Comparison of ENCODE assay signal across 24 cellular contexts in the genomic region with DNA sequence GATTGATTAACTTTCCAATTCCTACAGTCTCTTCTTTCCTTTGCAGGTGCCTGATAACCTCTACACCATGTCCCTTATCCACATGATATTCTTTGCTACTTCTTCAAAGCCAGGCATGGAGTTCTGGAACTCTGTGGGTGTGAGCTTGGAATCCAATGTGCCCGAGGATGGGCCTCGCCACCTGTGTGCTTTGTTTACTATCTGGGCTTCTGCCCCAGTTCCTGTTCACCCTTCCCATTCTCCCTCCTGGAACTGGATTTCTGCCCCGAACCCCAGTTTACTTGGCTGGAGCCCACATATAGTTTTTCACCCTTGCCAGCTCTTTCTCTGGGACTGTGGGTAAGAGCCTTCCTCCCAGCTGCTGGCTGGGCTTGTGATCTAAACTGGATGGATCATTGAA.
DNase-seq lines count a peak whose midpoint lies in the region; ATAC-seq and TF ChIP-seq lines count a peak whose summit lies in the region.
"Had no signal": no experiment of that assay in that cellular context is flagged by ENCODE, and none has a peak within 500 bp of the region (broad histone marks: within the 10 kb centered on the region; RNA-seq: fewer than 3 reads in every experiment).

No MANE protein-coding gene starts in this region.

- H3K27ac Mint-ChIP-seq in stimulated activated memory B cell treated with anti-CD40 and anti-IgM and Interleukin-4, amounts not matched to agents 10 μg/mL and 1 μg/mL and 100 μg/mL, for 72 hours, result peak overlapping the region; percentile 53
- no peak overlapping the region for H3K27ac Mint-ChIP-seq in MCF 10A (ENCODE audit: low read depth, unreplicated experiment)
- H3K27ac Mint-ChIP-seq: CD4-positive, CD25-positive, alpha-beta regulatory T cell; HFFc6 had no signal

- H3K27me3 ChIP-seq in Loucy (ENCODE audit: insufficient read depth, low read length, poor library complexity, severe bottlenecking), result no peaks in the 10 kb centered on the region
- H3K27me3 ChIP-seq in PC-3 (ENCODE audit: low read length), result no peaks in the 10 kb centered on the region
- no peaks in the 10 kb centered on the region for H3K27me3 ChIP-seq in right lobe of liver
- H3K27me3 ChIP-seq in heart right ventricle, result no peaks in the 10 kb centered on the region
- H3K27me3 ChIP-seq: BE2C had no signal

- 26% methylated on average over 3 of the region's 3 CpGs for WGBS in right lobe of liver (ENCODE audit: insufficient coverage, low coverage, low lambda C conversion rate, missing lambda C conversion rate)
- WGBS in heart right ventricle, 2 donors, result 86 to 91% methylated on average over 3 of the region's 3 CpGs

- H3K36me3 ChIP-seq in Loucy (ENCODE audit: insufficient read depth, low read length) (no peaks in the 10 kb centered on the region), PC-3 (ENCODE audit: low read depth, low read length) (no peaks in the 10 kb centered on the region), right lobe of liver (no peaks in the 10 kb centered on the region), heart right ventricle (no peaks in the 10 kb centered on the region)
- H3K36me3 ChIP-seq: BE2C had no signal

- TF ChIP-seq CTCF in Loucy (conservative IDR thresholded peaks at IDR 0.05; ENCODE audit: low read length) (no peak), PC-3 (conservative IDR thresholded peaks at IDR 0.05; ENCODE audit: low read depth, low read length) (no peak), right lobe of liver (IDR thresholded peaks at IDR 0.05) (no peak), MCF 10A (IDR thresholded peaks at IDR 0.05; ENCODE audit: unreplicated experiment) (no peak), heart right ventricle (IDR thresholded peaks at IDR 0.05) (no peak)

- no peaks in the 10 kb centered on the region for H3F3A ChIP-seq in Loucy (ENCODE audit: low read depth)
- H3F3A ChIP-seq in PC-3 (ENCODE audit: low read length, unreplicated experiment), result no peaks in the 10 kb centered on the region

- no peaks in the 10 kb centered on the region for H3K9me3 Mint-ChIP-seq in stimulated activated memory B cell treated with anti-CD40 and anti-IgM and Interleukin-4, amounts not matched to agents 10 μg/mL and 1 μg/mL and 100 μg/mL, for 72 hours
- no peaks in the 10 kb centered on the region for H3K9me3 Mint-ChIP-seq in MCF 10A (ENCODE audit: unreplicated experiment)
- H3K9me3 Mint-ChIP-seq: CD4-positive, CD25-positive, alpha-beta regulatory T cell; CD8-positive, alpha-beta memory T cell; HFFc6; IgD-negative memory B cell had no signal

- CTCF ChIA-PET in PC-3 (lab: Charles Lee), result no interaction called here
- CTCF ChIA-PET in MCF 10A (lab: Yijun Ruan, JAX), result interaction anchor here (0.7 to 6.0 kb wide), 3 partner anchors 76 to 226 kb away, joined by 3 to 51 read pairs (median 3); no protein-coding TSS in a partner anchor

- H3K4me1 ChIP-seq in Loucy (ENCODE audit: insufficient read depth, low read length, poor library complexity, severe bottlenecking), result peaks cover 16% of the 10 kb centered on the region
- 0 out of 2 replicates have a peak, but pooled peaks cover 4% of the 10 kb centered on the region for H3K4me1 ChIP-seq in PC-3 (ENCODE audit: insufficient read depth, low read length)
- peaks cover 0 to 10% (median 0%) of the 10 kb centered on the region in 4 donors for H3K4me1 ChIP-seq in right lobe of liver
- H3K4me1 ChIP-seq in heart right ventricle, result peaks cover 0 to 9% (median 5%) of the 10 kb centered on the region in 9 donors
- H3K4me1 ChIP-seq: BE2C had no signal

- DNase-seq in PC-3 (no peak), right lobe of liver (peak; percentile 21 to 68 (median 54)), MCF 10A (ENCODE audit: unreplicated experiment) (no peak), heart right ventricle (no peak)
- DNase-seq in stimulated activated CD4-positive, alpha-beta T cell treated with anti-CD3 and anti-CD28 coated beads, Interleukin-1b, Interleukin-23, amount 100 ng/mL, for 48 hours, result no peak
- DNase-seq: ACHN; BE2C; CD4-positive, CD25-positive, alpha-beta regulatory T cell; CD8-positive, alpha-beta memory T cell; COR-L47; DMS 273 treated with DMSO at 0.1 percent for 48 hours; DMS53; DND-41; EL; GOT3; H7; HFFc6; KG1 had no signal

- H3K27ac ChIP-seq in PC-3 (ENCODE audit: low read length), result no peak overlapping the region
- no peak overlapping the region for H3K27ac ChIP-seq in right lobe of liver
- no peak overlapping the region for H3K27ac ChIP-seq in heart right ventricle
- H3K27ac ChIP-seq: HL-60 had no signal

- TF ChIP-seq POLR2A in right lobe of liver (IDR thresholded peaks at IDR 0.05), result no peak

- BruUV-seq in PC-3 (replicated peaks; lab: Mats Ljungman, UMichigan) (no TSS peak), MCF 10A (replicated peaks; lab: Mats Ljungman, UMichigan) (no TSS peak)

- no peak overlapping the region for H3K4me3 ChIP-seq in Loucy (ENCODE audit: low read length, poor library complexity, severe bottlenecking)
- H3K4me3 ChIP-seq in PC-3 (ENCODE audit: low read length), result no peak overlapping the region
- no peak overlapping the region for H3K4me3 ChIP-seq in right lobe of liver
- no peak overlapping the region for H3K4me3 ChIP-seq in heart right ventricle

- POLR2A ChIA-PET in PC-3 (lab: Charles Lee; ENCODE audit: unreplicated experiment), result no interaction called here
- POLR2A ChIA-PET in MCF 10A (lab: Yijun Ruan, JAX), result no interaction called here

- no peak for ATAC-seq in PC-3
- peak; percentile 12 to 68 (median 56) for ATAC-seq in right lobe of liver
- ATAC-seq in stimulated activated memory B cell treated with anti-CD40 and anti-IgM and Interleukin-4, amounts not matched to agents 10 μg/mL and 1 μg/mL and 100 μg/mL, for 72 hours, result no peak
- no peak for ATAC-seq in HG03469 (IDR thresholded peaks at IDR 0.05; ENCODE audit: unreplicated experiment)
- no peak for ATAC-seq in heart right ventricle
- ATAC-seq: HCT116 had no signal

- H2AFZ ChIP-seq in Loucy (ENCODE audit: low read length) (peak overlapping the region; percentile 25; the same call in 1 of the 2 replicates), PC-3 (ENCODE audit: low read length) (0 out of 2 replicates have a peak overlapping the region, but pooled peaks have one; percentile 17)

- no peak overlapping the region for H3K4me3 Mint-ChIP-seq in stimulated activated memory B cell treated with anti-CD40 and anti-IgM and Interleukin-4, amounts not matched to agents 10 μg/mL and 1 μg/mL and 100 μg/mL, for 72 hours
- no peak overlapping the region for H3K4me3 Mint-ChIP-seq in MCF 10A (ENCODE audit: unreplicated experiment)
- H3K4me3 Mint-ChIP-seq: HFFc6, IgD-negative memory B cell had no signal

- no peaks in the 10 kb centered on the region for H3K27me3 Mint-ChIP-seq in stimulated activated memory B cell treated with anti-CD40 and anti-IgM and Interleukin-4, amounts not matched to agents 10 μg/mL and 1 μg/mL and 100 μg/mL, for 72 hours
- H3K27me3 Mint-ChIP-seq in MCF 10A (ENCODE audit: insufficient read depth, unreplicated experiment), result no peaks in the 10 kb centered on the region
- H3K27me3 Mint-ChIP-seq: IgD-negative memory B cell had no signal

- H3K79me2 ChIP-seq in Loucy (ENCODE audit: insufficient read depth, low read length) (peaks cover 13% of the 10 kb centered on the region; the same call in 1 of the 2 replicates), PC-3 (ENCODE audit: low read length) (no peaks in the 10 kb centered on the region)

- H3K9me3 ChIP-seq in Loucy (ENCODE audit: insufficient read depth, low read depth, low read length) (no peaks in the 10 kb centered on the region), PC-3 (ENCODE audit: low read length) (no peaks in the 10 kb centered on the region), right lobe of liver (no peaks in the 10 kb centered on the region), heart right ventricle (no peaks in the 10 kb centered on the region)
- H3K9me3 ChIP-seq: BE2C had no signal

- H3K9me2 ChIP-seq in Loucy (replicated peaks; ENCODE audit: low read depth, low read length) (no peaks in the 10 kb centered on the region), PC-3 (replicated peaks; ENCODE audit: low read length) (no peaks in the 10 kb centered on the region)

- no peaks in the 10 kb centered on the region for H3K36me3 Mint-ChIP-seq in stimulated activated memory B cell treated with anti-CD40 and anti-IgM and Interleukin-4, amounts not matched to agents 10 μg/mL and 1 μg/mL and 100 μg/mL, for 72 hours
- H3K36me3 Mint-ChIP-seq in MCF 10A (ENCODE audit: insufficient read depth, unreplicated experiment), result no peaks in the 10 kb centered on the region
- H3K36me3 Mint-ChIP-seq: CD4-positive, CD25-positive, alpha-beta regulatory T cell; IgD-negative memory B cell had no signal

- H3K4me2 ChIP-seq in Loucy (ENCODE audit: low read depth, low read length, poor library complexity, severe bottlenecking) (no peak overlapping the region), PC-3 (ENCODE audit: low read length) (no peak overlapping the region)

- H3K9ac ChIP-seq in Loucy (ENCODE audit: low read depth, low read length, poor library complexity, severe bottlenecking), result no peak overlapping the region
- no peak overlapping the region for H3K9ac ChIP-seq in PC-3 (ENCODE audit: low read length)

- H4K20me1 ChIP-seq in Loucy (ENCODE audit: insufficient read depth, low read length, poor library complexity, severe bottlenecking) (no peaks in the 10 kb centered on the region), PC-3 (ENCODE audit: low read length) (no peaks in the 10 kb centered on the region)

- intact Hi-C loops in PC-3 (cut with micrococcal nuclease) (no loop called here), right lobe of liver (cut with DNase I) (no loop called here), MCF 10A (cut with micrococcal nuclease) (no loop called here), heart right ventricle (cut with DNase I) (loop anchor here in 2 of 10 donors (10.0 kb wide), 3 partner anchors 62 to 612 kb away; no protein-coding TSS in a partner anchor)

- peaks cover 13% of the 10 kb centered on the region for H3K4me1 Mint-ChIP-seq in stimulated activated memory B cell treated with anti-CD40 and anti-IgM and Interleukin-4, amounts not matched to agents 10 μg/mL and 1 μg/mL and 100 μg/mL, for 72 hours
- no peaks in the 10 kb centered on the region for H3K4me1 Mint-ChIP-seq in MCF 10A (ENCODE audit: insufficient read depth, unreplicated experiment)

Comparison
In these comparisons a context has a peak if more than half of its experiments do, and no peak if none do; other contexts are left out.
1. ATAC-seq: peak in right lobe of liver (4 of 4); none in PC-3 (single experiment), stimulated activated memory B cell treated with anti-CD40 and anti-IgM and Interleukin-4, amounts not matched to agents 10 μg/mL and 1 μg/mL and 100 μg/mL, for 72 hours (single experiment), HG03469 (single experiment) and heart right ventricle (0 of 8).
2. DNase-seq: peak in right lobe of liver (3 of 3); none in PC-3 (single experiment), stimulated activated CD4-positive, alpha-beta T cell treated with anti-CD3 and anti-CD28 coated beads, Interleukin-1b, Interleukin-23, amount 100 ng/mL, for 48 hours (single experiment), MCF 10A (single experiment) and heart right ventricle (0 of 2).